Comparison of ENCODE assay signal across 8 cellular contexts in the genomic region with DNA sequence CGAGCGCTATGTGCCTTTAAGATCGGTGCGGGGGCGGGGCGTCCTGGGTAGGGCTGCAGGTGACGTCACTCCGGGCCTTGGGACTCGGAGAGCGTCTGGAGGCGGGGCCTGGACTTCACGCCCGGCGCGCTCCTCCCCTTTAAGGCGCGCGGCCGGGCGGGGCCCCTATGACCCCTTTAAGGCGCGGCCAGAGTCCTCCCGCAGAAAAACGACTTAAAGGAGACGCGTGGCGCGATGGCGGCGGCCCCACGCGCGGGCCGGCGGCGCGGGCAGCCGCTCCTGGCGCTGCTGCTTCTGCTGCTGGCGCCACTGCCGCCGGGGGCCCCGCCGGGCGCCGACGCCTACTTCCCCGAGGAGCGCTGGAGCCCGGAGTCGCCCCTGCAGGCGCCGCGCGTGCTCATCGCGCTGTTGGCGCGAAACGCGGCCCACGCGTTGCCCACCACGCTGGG. TPM values are rescaled to one million over a fixed set of nuclear protein-coding genes. Genes with fewer than 3 reads are reported as not detected.
DNase-seq lines count a peak whose midpoint lies in the region; ATAC-seq and TF ChIP-seq lines count a peak whose summit lies in the region.

A gene (plus strand): TSS at position 170 of the 449 bp plus-strand sequence. CDS start 65 bp downstream, at position 235.

- peak within 1 kb of the TSS; percentile 52 for H3K9ac ChIP-seq in liver (ENCODE audit: low read depth in 1 of 2, low read length in 2 of 2)

- H3K4me1 ChIP-seq in liver (ENCODE audit: control insufficient read depth in 4 of 4, insufficient read depth in 4 of 4, low read length in 3 of 4), result peaks cover 4 to 16% (median 9%) of the 10 kb centered on the region in 4 donors

- DNase-seq in BJ (ENCODE audit: low read depth), result peak; percentile 66
- DNase-seq in HK-2 (ENCODE audit: unreplicated experiment), result peak; percentile 91
- peak; percentile 99 for DNase-seq in NCI-H82 treated with DMSO at 0.1 percent for 48 hours (lab: John Stamatoyannopoulos, UW; ENCODE audit: unreplicated experiment)
- peak; percentile 100 for DNase-seq in activated CD4-positive, alpha-beta T cell treated with anti-CD3 and anti-CD28 coated beads, Interleukin-2, amount 50 U/mL, for 48 hours
- peak; percentile 76 to 98 for DNase-seq in dermis microvascular lymphatic vessel endothelial cell (ENCODE audit: low read depth in 2 of 2)
- DNase-seq in stimulated activated CD4-positive, alpha-beta T cell treated with anti-CD3 and anti-CD28 coated beads, Interleukin-4, amount 100 ng/mL, for 1 hour, result peak; percentile 100

- WGBS in liver, result under 1% methylated on average over 64 of the region's 64 CpGs

- H3K36me3 ChIP-seq in BJ (ENCODE audit: control insufficient read depth, insufficient read depth, low read length) (peaks cover 12% of the 10 kb centered on the region), liver (ENCODE audit: control insufficient read depth in 4 of 4, insufficient read depth in 3 of 4, low read depth in 1 of 4, low read length in 3 of 4) (peaks cover 0 to 12% (median 5%) of the 10 kb centered on the region in 4 donors)

- TF ChIP-seq CTCF in BJ (IDR thresholded peaks at IDR 0.05; ENCODE audit: insufficient read depth, low read depth, low read length) (no peak), liver (IDR thresholded peaks at IDR 0.05; ENCODE audit: low read depth, low read length, missing input control) (no peak)

- no peaks in the 10 kb centered on the region for H3K27me3 ChIP-seq in BJ (ENCODE audit: control insufficient read depth, insufficient read depth, low read length)
- no peaks in the 10 kb centered on the region for H3K27me3 ChIP-seq in liver (ENCODE audit: control insufficient read depth in 4 of 4, insufficient read depth in 4 of 4, low read length in 3 of 4)

- H3K4me3 ChIP-seq in BJ (ENCODE audit: low read depth, low read length), result peak within 1 kb of the TSS; percentile 97
- peak within 1 kb of the TSS; percentile 65 to 97 (median 76) for H3K4me3 ChIP-seq in liver (ENCODE audit: low read depth in 1 of 3, low read length in 3 of 3)

- POLR2A ChIA-PET in BJ (lab: Charles Lee), result no interaction called here

- CTCF ChIA-PET in BJ (lab: Yijun Ruan, JAX), result no interaction called here

- H3K27ac ChIP-seq in liver (ENCODE audit: low read depth in 1 of 2, low read length in 2 of 2), result peak within 1 kb of the TSS; percentile 63 to 71

- peak; percentile 87 for ATAC-seq in GM19395 (IDR thresholded peaks at IDR 0.05; ENCODE audit: unreplicated experiment)

- no peak for TF ChIP-seq RAD21 in liver (IDR thresholded peaks at IDR 0.05)

- H3K9me3 ChIP-seq in liver (ENCODE audit: control insufficient read depth in 4 of 4, low read length in 3 of 4), result no peaks in the 10 kb centered on the region

TF ChIP-seq in liver, 16 proteins besides CTCF, POLR2A, EP300 and RAD21:
- TF ChIP-seq TAF1 (conservative IDR thresholded peaks at IDR 0.05) (no peak), RXRA (IDR thresholded peaks at IDR 0.05) (peak; percentile 12 to 15), EGR1 (IDR thresholded peaks at IDR 0.05; ENCODE audit: low read depth in 2 of 2) (peak; percentile 87 to 92), YY1 (IDR thresholded peaks at IDR 0.05) (peak; percentile 56), FOXA1 (IDR thresholded peaks at IDR 0.05) (no peak), FOXA2 (IDR thresholded peaks at IDR 0.05) (no peak), HNF4G (IDR thresholded peaks at IDR 0.05) (no peak), JUND (IDR thresholded peaks at IDR 0.05) (peak; percentile 73 to 74), NR2F2 (IDR thresholded peaks at IDR 0.05) (no peak), SP1 (IDR thresholded peaks at IDR 0.05) (peak; percentile 56), GABPA (IDR thresholded peaks at IDR 0.05 in 1 of 2, conservative IDR thresholded peaks at IDR 0.05 in 1 of 2) (no peak), HNF4A (conservative IDR thresholded peaks at IDR 0.05) (peak; percentile 41 to 48)
- TF ChIP-seq, protein P1, sequence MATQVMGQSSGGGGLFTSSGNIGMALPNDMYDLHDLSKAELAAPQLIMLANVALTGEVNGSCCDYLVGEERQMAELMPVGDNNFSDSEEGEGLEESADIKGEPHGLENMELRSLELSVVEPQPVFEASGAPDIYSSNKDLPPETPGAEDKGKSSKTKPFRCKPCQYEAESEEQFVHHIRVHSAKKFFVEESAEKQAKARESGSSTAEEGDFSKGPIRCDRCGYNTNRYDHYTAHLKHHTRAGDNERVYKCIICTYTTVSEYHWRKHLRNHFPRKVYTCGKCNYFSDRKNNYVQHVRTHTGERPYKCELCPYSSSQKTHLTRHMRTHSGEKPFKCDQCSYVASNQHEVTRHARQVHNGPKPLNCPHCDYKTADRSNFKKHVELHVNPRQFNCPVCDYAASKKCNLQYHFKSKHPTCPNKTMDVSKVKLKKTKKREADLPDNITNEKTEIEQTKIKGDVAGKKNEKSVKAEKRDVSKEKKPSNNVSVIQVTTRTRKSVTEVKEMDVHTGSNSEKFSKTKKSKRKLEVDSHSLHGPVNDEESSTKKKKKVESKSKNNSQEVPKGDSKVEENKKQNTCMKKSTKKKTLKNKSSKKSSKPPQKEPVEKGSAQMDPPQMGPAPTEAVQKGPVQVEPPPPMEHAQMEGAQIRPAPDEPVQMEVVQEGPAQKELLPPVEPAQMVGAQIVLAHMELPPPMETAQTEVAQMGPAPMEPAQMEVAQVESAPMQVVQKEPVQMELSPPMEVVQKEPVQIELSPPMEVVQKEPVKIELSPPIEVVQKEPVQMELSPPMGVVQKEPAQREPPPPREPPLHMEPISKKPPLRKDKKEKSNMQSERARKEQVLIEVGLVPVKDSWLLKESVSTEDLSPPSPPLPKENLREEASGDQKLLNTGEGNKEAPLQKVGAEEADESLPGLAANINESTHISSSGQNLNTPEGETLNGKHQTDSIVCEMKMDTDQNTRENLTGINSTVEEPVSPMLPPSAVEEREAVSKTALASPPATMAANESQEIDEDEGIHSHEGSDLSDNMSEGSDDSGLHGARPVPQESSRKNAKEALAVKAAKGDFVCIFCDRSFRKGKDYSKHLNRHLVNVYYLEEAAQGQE (IDR thresholded peaks at IDR 0.05), result no peak
- TF ChIP-seq, protein P2, sequence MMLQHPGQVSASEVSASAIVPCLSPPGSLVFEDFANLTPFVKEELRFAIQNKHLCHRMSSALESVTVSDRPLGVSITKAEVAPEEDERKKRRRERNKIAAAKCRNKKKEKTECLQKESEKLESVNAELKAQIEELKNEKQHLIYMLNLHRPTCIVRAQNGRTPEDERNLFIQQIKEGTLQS (IDR thresholded peaks at IDR 0.05), result no peak
- TF ChIP-seq, protein P3, sequence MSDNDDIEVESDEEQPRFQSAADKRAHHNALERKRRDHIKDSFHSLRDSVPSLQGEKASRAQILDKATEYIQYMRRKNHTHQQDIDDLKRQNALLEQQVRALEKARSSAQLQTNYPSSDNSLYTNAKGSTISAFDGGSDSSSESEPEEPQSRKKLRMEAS (IDR thresholded peaks at IDR 0.05), result peak; percentile 71
- TF ChIP-seq, protein P4, sequence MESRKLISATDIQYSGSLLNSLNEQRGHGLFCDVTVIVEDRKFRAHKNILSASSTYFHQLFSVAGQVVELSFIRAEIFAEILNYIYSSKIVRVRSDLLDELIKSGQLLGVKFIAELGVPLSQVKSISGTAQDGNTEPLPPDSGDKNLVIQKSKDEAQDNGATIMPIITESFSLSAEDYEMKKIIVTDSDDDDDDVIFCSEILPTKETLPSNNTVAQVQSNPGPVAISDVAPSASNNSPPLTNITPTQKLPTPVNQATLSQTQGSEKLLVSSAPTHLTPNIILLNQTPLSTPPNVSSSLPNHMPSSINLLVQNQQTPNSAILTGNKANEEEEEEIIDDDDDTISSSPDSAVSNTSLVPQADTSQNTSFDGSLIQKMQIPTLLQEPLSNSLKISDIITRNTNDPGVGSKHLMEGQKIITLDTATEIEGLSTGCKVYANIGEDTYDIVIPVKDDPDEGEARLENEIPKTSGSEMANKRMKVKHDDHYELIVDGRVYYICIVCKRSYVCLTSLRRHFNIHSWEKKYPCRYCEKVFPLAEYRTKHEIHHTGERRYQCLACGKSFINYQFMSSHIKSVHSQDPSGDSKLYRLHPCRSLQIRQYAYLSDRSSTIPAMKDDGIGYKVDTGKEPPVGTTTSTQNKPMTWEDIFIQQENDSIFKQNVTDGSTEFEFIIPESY (IDR thresholded peaks at IDR 0.05), result no peak

RNA-seq across cellular contexts. Expression of the gene that starts here (rescaled TPM):
- polyA plus RNA-seq in BJ (2011; rRNA removed) (124 and 158 TPM in 2 replicates), liver (10 to 100 TPM; 14.4 to 22.5 TPM)
- 179 and 281 TPM in 2 replicates for polyA minus RNA-seq in BJ (2011; rRNA and poly(A)+ RNA removed)
- total RNA-seq in dermis microvascular lymphatic vessel endothelial cell (57.9 and 60.7 TPM in 2 replicates), liver (10 to 100 TPM; 22.4 to 32.2 TPM)

Comparison
In these comparisons a context has a peak if more than half of its experiments do, and no peak if none do; other contexts are left out.
1. Peak in every context shown above with its lines: DNase-seq, ATAC-seq, H3K4me3 ChIP-seq and H3K27ac ChIP-seq.